In the genomic region with DNA sequence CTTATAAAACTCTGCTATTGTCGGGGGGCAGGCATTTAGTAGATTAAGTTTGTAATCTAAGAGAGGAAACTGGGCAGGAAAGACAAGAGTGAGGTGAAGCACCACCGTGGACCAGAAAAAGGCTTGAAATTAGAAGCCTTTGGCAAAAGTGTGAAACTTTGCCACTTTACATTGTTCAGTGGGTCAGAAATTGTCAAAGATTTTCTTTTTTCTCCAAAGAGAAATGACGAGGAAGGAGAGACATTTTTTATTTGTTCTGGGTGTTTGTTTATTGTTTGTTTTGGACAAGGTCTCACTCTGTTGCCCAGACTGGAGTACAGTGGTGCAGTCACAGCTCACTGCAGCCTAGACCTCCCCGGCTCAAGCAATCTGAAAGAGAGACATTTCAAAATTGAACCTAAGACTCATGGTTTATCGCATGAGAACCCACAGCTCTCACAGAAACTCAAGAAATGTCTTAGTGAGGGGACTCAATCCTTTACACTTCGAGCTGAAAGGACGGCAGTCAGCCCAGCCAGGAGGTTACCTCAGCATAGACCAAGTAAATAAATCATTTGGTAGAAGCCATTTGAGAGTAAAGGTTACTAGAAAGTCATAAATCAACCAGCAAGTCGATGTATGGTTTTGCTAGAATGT, we compare ENCODE assay signal across 12 cellular contexts.
DNase-seq lines count a peak whose midpoint lies in the region; ATAC-seq and TF ChIP-seq lines count a peak whose summit lies in the region.
"Had no signal": no experiment of that assay in that cellular context is flagged by ENCODE, and none has a peak within 500 bp of the region (broad histone marks: within the 10 kb centered on the region; RNA-seq: fewer than 3 reads in every experiment).

No MANE protein-coding gene starts in this region.

- intact Hi-C loops in mucosa of descending colon (cut with DNase I, micrococcal nuclease) = no loop called here
- intact Hi-C loops in head of caudate nucleus (cut with DNase I) = no loop called here

- no peaks in the 10 kb centered on the region for H3K36me3 ChIP-seq in mucosa of descending colon (ENCODE audit: low read depth)
- H3K36me3 ChIP-seq: uterus had no signal

- peaks cover 19% of the 10 kb centered on the region for H3K4me1 ChIP-seq in mucosa of descending colon (ENCODE audit: low read depth)
- H3K4me1 ChIP-seq: uterus had no signal

- H3K9me3 ChIP-seq in mucosa of descending colon = no peaks in the 10 kb centered on the region
- H3K9me3 ChIP-seq: uterus had no signal

- ATAC-seq in GM18870 (IDR thresholded peaks at IDR 0.05; ENCODE audit: unreplicated experiment) = peak; percentile 74
- peak; percentile 73 for ATAC-seq in GM21825 (IDR thresholded peaks at IDR 0.05; ENCODE audit: unreplicated experiment)
- ATAC-seq in HG03460 (IDR thresholded peaks at IDR 0.05; ENCODE audit: unreplicated experiment) = peak; percentile 75
- ATAC-seq in mucosa of descending colon = peak; percentile 49

- DNase-seq in mucosa of descending colon (no peak), HuH-7.5 (ENCODE audit: low spot score) (no peak), AG08395 (ENCODE audit: low spot score) (no peak), NCI-H1436 treated with DMSO at 0.1 percent for 48 hours (lab: John Stamatoyannopoulos, UW) (no peak), head of caudate nucleus (no peak)
- DNase-seq: activated T-cell treated with anti-CD3 and anti-CD28 coated beads, Interleukin-2, amount 50 U/mL, for 1 hour; Kasumi-1; stimulated activated CD4-positive, alpha-beta T cell treated with anti-CD3 and anti-CD28 coated beads, Interleukin-15, amount 100 ng/mL, for 24 hours; uterus had no signal

- TF ChIP-seq CTCF in mucosa of descending colon (IDR thresholded peaks at IDR 0.05) = no peak

- H3K4me3 ChIP-seq in mucosa of descending colon = no peak overlapping the region
- H3K4me3 ChIP-seq: uterus had no signal
